ENCODE assay signal across 1 cellular context in the genomic region with DNA sequence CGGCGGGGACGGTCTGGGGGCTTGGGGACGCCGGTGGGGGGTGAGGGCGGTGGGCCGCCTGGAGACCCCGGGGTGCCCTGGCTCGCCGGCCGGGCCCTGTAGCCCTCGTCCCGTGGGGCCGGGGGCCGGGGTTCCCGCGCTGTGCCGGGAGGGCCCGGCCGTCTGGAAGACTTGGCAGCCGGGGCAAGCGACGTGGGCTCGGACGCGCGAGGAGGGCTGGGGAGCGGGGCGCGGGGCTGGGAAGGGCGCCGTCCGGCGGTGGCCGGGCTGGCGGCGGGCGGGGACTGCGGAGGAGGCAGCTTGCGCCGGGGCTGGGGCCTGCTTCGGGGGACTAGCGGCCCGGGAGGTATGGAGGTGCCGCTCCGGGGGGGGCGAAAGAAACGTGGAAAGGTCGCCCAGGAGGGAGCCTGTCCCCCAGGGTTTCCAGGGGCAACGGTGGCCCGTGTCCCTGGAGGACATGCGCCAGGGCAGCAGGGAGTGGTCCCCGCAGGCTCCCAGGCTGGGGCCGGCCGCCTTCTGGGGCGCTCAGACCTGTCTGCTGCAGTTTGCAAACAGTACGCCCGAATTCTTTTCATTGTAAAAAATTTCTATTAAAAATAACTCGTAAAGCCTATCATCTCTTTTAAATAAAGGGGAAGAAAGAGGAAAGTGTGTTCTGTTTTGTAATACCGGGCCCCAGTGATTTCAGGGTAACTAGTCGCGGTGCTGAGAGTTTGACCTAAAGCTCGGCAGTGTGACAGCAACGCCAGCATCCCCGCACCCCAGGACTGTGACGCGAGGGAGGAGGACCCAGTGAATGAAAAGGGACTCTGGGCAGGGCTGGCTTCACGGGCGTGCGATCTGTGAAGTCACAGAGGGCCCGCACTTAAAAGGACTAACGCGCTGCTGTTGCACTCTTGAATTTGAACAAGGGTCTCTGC.
A peak's percentile ranks its signal among the peaks of the same experiment; 100 is the strongest.
TF ChIP-seq lines count a peak whose summit lies in the region.

No MANE protein-coding gene starts in this region.

TF ChIP-seq in HepG2, 621 proteins besides CTCF, POLR2A, EP300 and RAD21 (continued from another document and continues in another):
- TF ChIP-seq MTA1 (CRISPR knock-in tag; IDR thresholded peaks at IDR 0.05; ENCODE audit: borderline replicate concordance) = no peak
- TF ChIP-seq, protein P1, sequence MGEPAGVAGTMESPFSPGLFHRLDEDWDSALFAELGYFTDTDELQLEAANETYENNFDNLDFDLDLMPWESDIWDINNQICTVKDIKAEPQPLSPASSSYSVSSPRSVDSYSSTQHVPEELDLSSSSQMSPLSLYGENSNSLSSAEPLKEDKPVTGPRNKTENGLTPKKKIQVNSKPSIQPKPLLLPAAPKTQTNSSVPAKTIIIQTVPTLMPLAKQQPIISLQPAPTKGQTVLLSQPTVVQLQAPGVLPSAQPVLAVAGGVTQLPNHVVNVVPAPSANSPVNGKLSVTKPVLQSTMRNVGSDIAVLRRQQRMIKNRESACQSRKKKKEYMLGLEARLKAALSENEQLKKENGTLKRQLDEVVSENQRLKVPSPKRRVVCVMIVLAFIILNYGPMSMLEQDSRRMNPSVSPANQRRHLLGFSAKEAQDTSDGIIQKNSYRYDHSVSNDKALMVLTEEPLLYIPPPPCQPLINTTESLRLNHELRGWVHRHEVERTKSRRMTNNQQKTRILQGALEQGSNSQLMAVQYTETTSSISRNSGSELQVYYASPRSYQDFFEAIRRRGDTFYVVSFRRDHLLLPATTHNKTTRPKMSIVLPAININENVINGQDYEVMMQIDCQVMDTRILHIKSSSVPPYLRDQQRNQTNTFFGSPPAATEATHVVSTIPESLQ (CRISPR knock-in tag; conservative IDR thresholded peaks at IDR 0.05) = no peak
- no peak for TF ChIP-seq ZNF784 (CRISPR knock-in tag; IDR thresholded peaks at IDR 0.05; ENCODE audit: borderline replicate concordance)
- no peak; the same call in 1 of the 2 replicates for TF ChIP-seq ZNF776 (CRISPR knock-in tag; IDR thresholded peaks at IDR 0.05)
- no peak for TF ChIP-seq ZSCAN5A (CRISPR knock-in tag; IDR thresholded peaks at IDR 0.05; ENCODE audit: borderline replicate concordance)
- TF ChIP-seq SAP130 (CRISPR knock-in tag; IDR thresholded peaks at IDR 0.05; ENCODE audit: low read depth) = peak; percentile 50; the same call in 1 of the 2 replicates
- TF ChIP-seq ZNF264 (CRISPR knock-in tag; IDR thresholded peaks at IDR 0.05) = no peak
- TF ChIP-seq SIN3A (IDR thresholded peaks at IDR 0.05; ENCODE audit: borderline replicate concordance, low read depth, low read length) = 0 out of 2 replicates have a peak, but pooled peaks have one; percentile 21
- TF ChIP-seq KLF13 (CRISPR knock-in tag; IDR thresholded peaks at IDR 0.05) = no peak
- no peak for TF ChIP-seq SP5 (CRISPR knock-in tag; IDR thresholded peaks at IDR 0.05; ENCODE audit: borderline replicate concordance, low read depth)
- no peak for TF ChIP-seq KAT8 (CRISPR knock-in tag; IDR thresholded peaks at IDR 0.05)
- TF ChIP-seq TFDP1 (CRISPR knock-in tag; IDR thresholded peaks at IDR 0.05; ENCODE audit: borderline replicate concordance) = no peak
- no peak for TF ChIP-seq ELF1 (CRISPR knock-in tag; IDR thresholded peaks at IDR 0.05)
- TF ChIP-seq RFX3 (CRISPR knock-in tag; IDR thresholded peaks at IDR 0.05) = peak; percentile 12; the same call in 1 of the 2 replicates
- TF ChIP-seq WIZ (CRISPR knock-in tag; IDR thresholded peaks at IDR 0.05) = no peak
- no peak for TF ChIP-seq SAFB2 (CRISPR knock-in tag; IDR thresholded peaks at IDR 0.05; ENCODE audit: borderline replicate concordance, low read depth)
- no peak for TF ChIP-seq ZBTB42 (CRISPR knock-in tag; IDR thresholded peaks at IDR 0.05)
- 0 out of 2 replicates have a peak, but pooled peaks have one; percentile 19 for TF ChIP-seq BORCS8-MEF2B (CRISPR knock-in tag; IDR thresholded peaks at IDR 0.05)
- no peak for TF ChIP-seq SALL1 (CRISPR knock-in tag; IDR thresholded peaks at IDR 0.05)
- no peak for TF ChIP-seq AKAP8 (CRISPR knock-in tag; IDR thresholded peaks at IDR 0.05)
- peak; percentile 26 for TF ChIP-seq TAF15 (IDR thresholded peaks at IDR 0.05; ENCODE audit: low read depth, low read length, poor library complexity, severe bottlenecking)
- TF ChIP-seq, protein P2, sequence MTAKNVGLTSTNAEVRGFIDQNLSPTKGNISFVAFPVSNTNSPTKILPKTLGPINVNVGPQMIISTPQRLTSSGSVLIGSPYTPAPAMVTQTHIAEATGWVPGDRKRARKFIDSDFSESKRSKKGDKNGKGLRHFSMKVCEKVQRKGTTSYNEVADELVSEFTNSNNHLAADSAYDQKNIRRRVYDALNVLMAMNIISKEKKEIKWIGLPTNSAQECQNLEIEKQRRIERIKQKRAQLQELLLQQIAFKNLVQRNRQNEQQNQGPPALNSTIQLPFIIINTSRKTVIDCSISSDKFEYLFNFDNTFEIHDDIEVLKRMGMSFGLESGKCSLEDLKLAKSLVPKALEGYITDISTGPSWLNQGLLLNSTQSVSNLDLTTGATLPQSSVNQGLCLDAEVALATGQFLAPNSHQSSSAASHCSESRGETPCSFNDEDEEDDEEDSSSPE (CRISPR knock-in tag; IDR thresholded peaks at IDR 0.05) = no peak
- no peak for TF ChIP-seq ZFP41 (CRISPR knock-in tag; IDR thresholded peaks at IDR 0.05; ENCODE audit: borderline replicate concordance)
- TF ChIP-seq, protein P3, sequence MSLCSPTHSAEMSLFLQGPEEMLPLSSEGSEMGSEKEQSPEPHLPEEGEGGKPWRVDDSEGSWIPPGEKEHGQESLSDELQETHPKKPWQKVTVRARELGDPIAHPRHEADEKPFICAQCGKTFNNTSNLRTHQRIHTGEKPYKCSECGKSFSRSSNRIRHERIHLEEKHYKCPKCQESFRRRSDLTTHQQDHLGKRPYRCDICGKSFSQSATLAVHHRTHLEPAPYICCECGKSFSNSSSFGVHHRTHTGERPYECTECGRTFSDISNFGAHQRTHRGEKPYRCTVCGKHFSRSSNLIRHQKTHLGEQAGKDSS (CRISPR knock-in tag; IDR thresholded peaks at IDR 0.05; ENCODE audit: borderline replicate concordance, low read depth) = no peak
- TF ChIP-seq KDM5A (IDR thresholded peaks at IDR 0.05; ENCODE audit: borderline replicate concordance, low read length) = no peak
- TF ChIP-seq, protein P4, sequence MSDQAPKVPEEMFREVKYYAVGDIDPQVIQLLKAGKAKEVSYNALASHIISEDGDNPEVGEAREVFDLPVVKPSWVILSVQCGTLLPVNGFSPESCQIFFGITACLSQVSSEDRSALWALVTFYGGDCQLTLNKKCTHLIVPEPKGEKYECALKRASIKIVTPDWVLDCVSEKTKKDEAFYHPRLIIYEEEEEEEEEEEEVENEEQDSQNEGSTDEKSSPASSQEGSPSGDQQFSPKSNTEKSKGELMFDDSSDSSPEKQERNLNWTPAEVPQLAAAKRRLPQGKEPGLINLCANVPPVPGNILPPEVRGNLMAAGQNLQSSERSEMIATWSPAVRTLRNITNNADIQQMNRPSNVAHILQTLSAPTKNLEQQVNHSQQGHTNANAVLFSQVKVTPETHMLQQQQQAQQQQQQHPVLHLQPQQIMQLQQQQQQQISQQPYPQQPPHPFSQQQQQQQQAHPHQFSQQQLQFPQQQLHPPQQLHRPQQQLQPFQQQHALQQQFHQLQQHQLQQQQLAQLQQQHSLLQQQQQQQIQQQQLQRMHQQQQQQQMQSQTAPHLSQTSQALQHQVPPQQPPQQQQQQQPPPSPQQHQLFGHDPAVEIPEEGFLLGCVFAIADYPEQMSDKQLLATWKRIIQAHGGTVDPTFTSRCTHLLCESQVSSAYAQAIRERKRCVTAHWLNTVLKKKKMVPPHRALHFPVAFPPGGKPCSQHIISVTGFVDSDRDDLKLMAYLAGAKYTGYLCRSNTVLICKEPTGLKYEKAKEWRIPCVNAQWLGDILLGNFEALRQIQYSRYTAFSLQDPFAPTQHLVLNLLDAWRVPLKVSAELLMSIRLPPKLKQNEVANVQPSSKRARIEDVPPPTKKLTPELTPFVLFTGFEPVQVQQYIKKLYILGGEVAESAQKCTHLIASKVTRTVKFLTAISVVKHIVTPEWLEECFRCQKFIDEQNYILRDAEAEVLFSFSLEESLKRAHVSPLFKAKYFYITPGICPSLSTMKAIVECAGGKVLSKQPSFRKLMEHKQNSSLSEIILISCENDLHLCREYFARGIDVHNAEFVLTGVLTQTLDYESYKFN (CRISPR knock-in tag; conservative IDR thresholded peaks at IDR 0.05) = no peak
- TF ChIP-seq RXRB (CRISPR knock-in tag; IDR thresholded peaks at IDR 0.05; ENCODE audit: borderline replicate concordance) = no peak
- no peak for TF ChIP-seq DNMT3B (CRISPR knock-in tag; conservative IDR thresholded peaks at IDR 0.05)
- TF ChIP-seq, protein P5, sequence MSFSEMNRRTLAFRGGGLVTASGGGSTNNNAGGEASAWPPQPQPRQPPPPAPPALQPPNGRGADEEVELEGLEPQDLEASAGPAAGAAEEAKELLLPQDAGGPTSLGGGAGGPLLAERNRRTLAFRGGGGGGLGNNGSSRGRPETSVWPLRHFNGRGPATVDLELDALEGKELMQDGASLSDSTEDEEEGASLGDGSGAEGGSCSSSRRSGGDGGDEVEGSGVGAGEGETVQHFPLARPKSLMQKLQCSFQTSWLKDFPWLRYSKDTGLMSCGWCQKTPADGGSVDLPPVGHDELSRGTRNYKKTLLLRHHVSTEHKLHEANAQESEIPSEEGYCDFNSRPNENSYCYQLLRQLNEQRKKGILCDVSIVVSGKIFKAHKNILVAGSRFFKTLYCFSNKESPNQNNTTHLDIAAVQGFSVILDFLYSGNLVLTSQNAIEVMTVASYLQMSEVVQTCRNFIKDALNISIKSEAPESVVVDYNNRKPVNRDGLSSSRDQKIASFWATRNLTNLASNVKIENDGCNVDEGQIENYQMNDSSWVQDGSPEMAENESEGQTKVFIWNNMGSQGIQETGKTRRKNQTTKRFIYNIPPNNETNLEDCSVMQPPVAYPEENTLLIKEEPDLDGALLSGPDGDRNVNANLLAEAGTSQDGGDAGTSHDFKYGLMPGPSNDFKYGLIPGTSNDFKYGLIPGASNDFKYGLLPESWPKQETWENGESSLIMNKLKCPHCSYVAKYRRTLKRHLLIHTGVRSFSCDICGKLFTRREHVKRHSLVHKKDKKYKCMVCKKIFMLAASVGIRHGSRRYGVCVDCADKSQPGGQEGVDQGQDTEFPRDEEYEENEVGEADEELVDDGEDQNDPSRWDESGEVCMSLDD (CRISPR knock-in tag; IDR thresholded peaks at IDR 0.05; ENCODE audit: borderline replicate concordance) = peak; percentile 49; the same call in 1 of the 2 replicates
- no peak for TF ChIP-seq CBX1 (IDR thresholded peaks at IDR 0.05; ENCODE audit: low read depth)
- no peak for TF ChIP-seq FOXM1 (CRISPR knock-in tag; IDR thresholded peaks at IDR 0.05)
- TF ChIP-seq, protein P6, sequence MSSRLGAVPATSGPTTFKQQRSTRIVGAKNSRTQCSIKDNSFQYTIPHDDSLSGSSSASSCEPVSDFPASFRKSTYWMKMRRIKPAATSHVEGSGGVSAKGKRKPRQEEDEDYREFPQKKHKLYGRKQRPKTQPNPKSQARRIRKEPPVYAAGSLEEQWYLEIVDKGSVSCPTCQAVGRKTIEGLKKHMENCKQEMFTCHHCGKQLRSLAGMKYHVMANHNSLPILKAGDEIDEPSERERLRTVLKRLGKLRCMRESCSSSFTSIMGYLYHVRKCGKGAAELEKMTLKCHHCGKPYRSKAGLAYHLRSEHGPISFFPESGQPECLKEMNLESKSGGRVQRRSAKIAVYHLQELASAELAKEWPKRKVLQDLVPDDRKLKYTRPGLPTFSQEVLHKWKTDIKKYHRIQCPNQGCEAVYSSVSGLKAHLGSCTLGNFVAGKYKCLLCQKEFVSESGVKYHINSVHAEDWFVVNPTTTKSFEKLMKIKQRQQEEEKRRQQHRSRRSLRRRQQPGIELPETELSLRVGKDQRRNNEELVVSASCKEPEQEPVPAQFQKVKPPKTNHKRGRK (CRISPR knock-in tag; IDR thresholded peaks at IDR 0.05) = no peak
- TF ChIP-seq ZNF598 (CRISPR knock-in tag; IDR thresholded peaks at IDR 0.05; ENCODE audit: borderline replicate concordance) = no peak
- TF ChIP-seq ZNF335 (CRISPR knock-in tag; IDR thresholded peaks at IDR 0.05) = no peak
- no peak for TF ChIP-seq U2AF1 (optimal IDR thresholded peaks at IDR 0.05; ENCODE audit: low read depth, low read length)
- TF ChIP-seq, protein P7, sequence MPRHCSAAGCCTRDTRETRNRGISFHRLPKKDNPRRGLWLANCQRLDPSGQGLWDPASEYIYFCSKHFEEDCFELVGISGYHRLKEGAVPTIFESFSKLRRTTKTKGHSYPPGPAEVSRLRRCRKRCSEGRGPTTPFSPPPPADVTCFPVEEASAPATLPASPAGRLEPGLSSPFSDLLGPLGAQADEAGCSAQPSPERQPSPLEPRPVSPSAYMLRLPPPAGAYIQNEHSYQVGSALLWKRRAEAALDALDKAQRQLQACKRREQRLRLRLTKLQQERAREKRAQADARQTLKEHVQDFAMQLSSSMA (CRISPR knock-in tag; IDR thresholded peaks at IDR 0.05) = no peak
- TF ChIP-seq GTF2F1 (IDR thresholded peaks at IDR 0.05; ENCODE audit: low read length) = no peak
- TF ChIP-seq FOSL2 (CRISPR knock-in tag; IDR thresholded peaks at IDR 0.05) = no peak
- no peak for TF ChIP-seq ZNF788 (CRISPR knock-in tag; IDR thresholded peaks at IDR 0.05; ENCODE audit: borderline replicate concordance)
- no peak for TF ChIP-seq MIER3 (CRISPR knock-in tag; IDR thresholded peaks at IDR 0.05; ENCODE audit: borderline replicate concordance)
- TF ChIP-seq MXD4 (CRISPR knock-in tag; IDR thresholded peaks at IDR 0.05) = no peak
- TF ChIP-seq SPEN (CRISPR knock-in tag; IDR thresholded peaks at IDR 0.05; ENCODE audit: low read depth) = no peak
- TF ChIP-seq ZBTB21 (CRISPR knock-in tag; IDR thresholded peaks at IDR 0.05) = 0 out of 2 replicates have a peak, but pooled peaks have one; percentile 18
- peak; percentile 52; the same call in 1 of the 2 replicates for TF ChIP-seq RBFOX2 (IDR thresholded peaks at IDR 0.05; ENCODE audit: low read depth, low read length)
- TF ChIP-seq ZNF674 (CRISPR knock-in tag; IDR thresholded peaks at IDR 0.05; ENCODE audit: low read depth) = no peak
- TF ChIP-seq MZF1 (CRISPR knock-in tag; IDR thresholded peaks at IDR 0.05; ENCODE audit: borderline replicate concordance) = no peak
